6 cellular contexts compared by ENCODE assay signal in the genomic region with DNA sequence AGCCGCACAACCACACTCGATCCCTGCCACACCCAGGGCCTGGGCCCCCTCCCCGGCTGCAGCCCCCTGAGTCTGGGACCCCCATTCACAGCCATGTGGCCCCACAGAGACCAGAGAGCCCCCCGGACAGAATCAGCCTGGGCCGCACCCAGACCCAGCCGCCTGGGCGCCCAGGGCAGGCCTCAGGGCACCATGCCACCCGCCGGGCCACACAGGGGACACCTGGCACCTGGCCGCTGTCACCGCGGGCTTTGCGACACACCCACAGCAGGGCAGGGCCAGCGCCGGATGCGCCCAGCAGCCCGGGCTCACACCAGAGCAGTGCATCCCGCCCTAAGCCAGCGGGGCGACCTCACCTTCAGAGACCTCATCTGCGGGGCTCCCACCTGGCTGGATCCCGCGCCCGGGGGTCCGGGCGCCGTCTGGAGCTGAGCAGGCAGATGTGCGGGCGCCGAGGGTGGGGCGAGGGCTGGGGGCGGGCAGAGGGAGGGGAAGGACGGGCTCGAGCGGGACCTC. TPM values are rescaled to one million over a fixed set of nuclear protein-coding genes. Genes with fewer than 3 reads are reported as not detected.
A peak's percentile ranks its signal among the peaks of the same experiment; 100 is the strongest.
DNase-seq lines count a peak whose midpoint lies in the region; ATAC-seq, FAIRE-seq and TF ChIP-seq lines count a peak whose summit lies in the region.

No MANE protein-coding gene starts in this region.

- H3K27ac Mint-ChIP-seq in T-cell: no peak overlapping the region

- CTCF ChIA-PET in T-cell (lab: Charles Lee): no interaction called here

- peak; percentile 64 for DNase-seq in D721Med (ENCODE audit: insufficient read length, low spot score)
- DNase-seq in T-cell: peak in 7 of 34 experiments; percentile 13 to 51 (median 19)
- peak; percentile 58 for DNase-seq in iPS-NIHi7 (ENCODE audit: extremely low spot score)
- no peak for DNase-seq in T1000 (lab: John Stamatoyannopoulos, UW)

- no peak for FAIRE-seq in D721Med (lab: Jason Lieb, UNC)

- H3K36me3 Mint-ChIP-seq in T-cell: no peaks in the 10 kb centered on the region

- H3K4me1 Mint-ChIP-seq in T-cell: peaks cover 8 to 13% (median 12%) of the 10 kb centered on the region in 3 donors

- no peak overlapping the region for H3K4me3 Mint-ChIP-seq in T-cell

- POLR2A ChIA-PET in T-cell (lab: Charles Lee): no interaction called here

- ATAC-seq in T-cell (replicated peaks in 1 of 4) (peak; percentile 28 to 60 (median 54)), HG02981 (IDR thresholded peaks at IDR 0.05; ENCODE audit: unreplicated experiment) (no peak), HG03460 (IDR thresholded peaks at IDR 0.05; ENCODE audit: unreplicated experiment) (no peak)

- no peaks in the 10 kb centered on the region for H3K27me3 Mint-ChIP-seq in T-cell

- TF ChIP-seq CTCF in D721Med (IDR thresholded peaks at IDR 0.05; ENCODE audit: insufficient read depth, missing control alignments): no peak

- H3K9me3 Mint-ChIP-seq in T-cell: no peaks in the 10 kb centered on the region

RNA-seq across cellular contexts. Expression of a gene that starts 0.4 kb away (rescaled TPM):
- 10 to 100 TPM in 1 of 5 donors, 1 to 10 TPM in 4; 2.4 to 11.2 (median 7.1) TPM for total RNA-seq in T-cell

RNA-seq across cellular contexts. Expression of a gene that starts 20.4 kb away (rescaled TPM):
- 10 to 100 TPM; 25.9 to 59.0 (median 55.8) TPM for total RNA-seq in T-cell

RNA-seq across cellular contexts. Expression of a gene that starts 21.0 kb away (rescaled TPM):
- 1 to 10 TPM; 1.5 to 4.3 (median 2.7) TPM for total RNA-seq in T-cell

RNA-seq across cellular contexts. Expression of a gene that starts 33.5 kb away (rescaled TPM):
- total RNA-seq in T-cell: 10 to 100 TPM; 38.0 to 81.6 (median 74.7) TPM

RNA-seq across cellular contexts. Expression of a gene that starts 48.8 kb away (rescaled TPM):
- total RNA-seq in T-cell: 100 to 1,000 TPM in 3 of 5 donors, 10 to 100 TPM in 2; 81.2 to 147 (median 141) TPM

Comparison
In these comparisons a context has a peak if more than half of its experiments do, and no peak if none do; other contexts are left out.
1. ATAC-seq: peak in T-cell (4 of 4); none in HG02981 (single experiment) and HG03460 (single experiment).